Comparison of ENCODE assay signal across 15 cellular contexts in genomic region chr11:99117603-99118002, GRCh38.
"Had no signal": no experiment of that assay in that cellular context is flagged by ENCODE, and none has a peak within 500 bp of the region (broad histone marks: within the 10 kb centered on the region; RNA-seq: fewer than 3 reads in every experiment).

No MANE protein-coding gene starts in this region.

- H3K27ac Mint-ChIP-seq: activated CD8-positive, alpha-beta T cell treated with anti-CD3 and anti-CD28 coated beads for 36 hours; activated naive CD4-positive, alpha-beta T cell treated with anti-CD3 and anti-CD28 coated beads, Interleukin-2, amount 10 ng/mL, durations not matched to agents 7 days and 5 days; activated T-helper 17 cell treated with anti-CD3 and anti-CD28 coated beads, Interleukin-2, amount 50 U/mL, for 72 hours; stimulated activated naive CD8-positive, alpha-beta T cell treated with anti-CD3 and anti-CD28 coated beads, Interleukin-15, Interleukin-2, amounts not matched to agents 100 ng/mL and 50 ng/mL, for 24 hours had no signal

- H3K4me3 ChIP-seq: adrenal gland, heart left ventricle, pancreas, upper lobe of left lung had no signal

- H3K4me1 ChIP-seq: adrenal gland, heart left ventricle, pancreas, upper lobe of left lung had no signal

- H3K4me3 Mint-ChIP-seq: activated CD8-positive, alpha-beta T cell treated with anti-CD3 and anti-CD28 coated beads for 36 hours; activated naive CD4-positive, alpha-beta T cell treated with anti-CD3 and anti-CD28 coated beads, Interleukin-2, amount 10 ng/mL, durations not matched to agents 7 days and 5 days; activated T-helper 17 cell treated with anti-CD3 and anti-CD28 coated beads, Interleukin-2, amount 50 U/mL, for 72 hours; stimulated activated naive CD8-positive, alpha-beta T cell treated with anti-CD3 and anti-CD28 coated beads, Interleukin-15, Interleukin-2, amounts not matched to agents 100 ng/mL and 50 ng/mL, for 24 hours had no signal

- H3K36me3 Mint-ChIP-seq: activated naive CD4-positive, alpha-beta T cell treated with anti-CD3 and anti-CD28 coated beads, Interleukin-2, amount 10 ng/mL, durations not matched to agents 7 days and 5 days had no signal

- H3K4me1 Mint-ChIP-seq: activated naive CD4-positive, alpha-beta T cell treated with anti-CD3 and anti-CD28 coated beads, Interleukin-2, amount 10 ng/mL, durations not matched to agents 7 days and 5 days; activated T-helper 17 cell treated with anti-CD3 and anti-CD28 coated beads, Interleukin-2, amount 50 U/mL, for 72 hours had no signal

- H3K36me3 ChIP-seq: adrenal gland, heart left ventricle, pancreas, upper lobe of left lung had no signal

- FAIRE-seq: frontal cortex, pancreas had no signal

- DNase-seq: activated CD8-positive, alpha-beta memory T cell treated with anti-CD3 and anti-CD28 coated beads, Interleukin-2, amount 50 U/mL, for 48 hours; activated CD8-positive, alpha-beta T cell treated with anti-CD3 and anti-CD28 coated beads for 36 hours; activated naive CD4-positive, alpha-beta T cell treated with anti-CD3 and anti-CD28 coated beads, Interleukin-2, amount 10 ng/mL, durations not matched to agents 7 days and 5 days; adrenal gland; central memory CD4-positive, alpha-beta T cell; cortex of kidney; effector CD8-positive, alpha-beta T cell; heart left ventricle; pancreas; stimulated activated CD4-positive, alpha-beta T cell treated with anti-CD3 and anti-CD28 coated beads, Interleukin-12 subunit alpha, Interleukin-12 subunit beta, amount 100 ng/mL, for 4 hours; stimulated activated CD4-positive, alpha-beta T cell treated with anti-CD3 and anti-CD28 coated beads, Interleukin-4, amount 100 ng/mL, for 1 hour; upper lobe of left lung had no signal

- H3K27me3 Mint-ChIP-seq: activated CD8-positive, alpha-beta T cell treated with anti-CD3 and anti-CD28 coated beads for 36 hours; activated naive CD4-positive, alpha-beta T cell treated with anti-CD3 and anti-CD28 coated beads, Interleukin-2, amount 10 ng/mL, durations not matched to agents 7 days and 5 days; activated T-helper 17 cell treated with anti-CD3 and anti-CD28 coated beads, Interleukin-2, amount 50 U/mL, for 72 hours; stimulated activated naive CD8-positive, alpha-beta T cell treated with anti-CD3 and anti-CD28 coated beads, Interleukin-15, Interleukin-2, amounts not matched to agents 100 ng/mL and 50 ng/mL, for 24 hours had no signal

- H3K27me3 ChIP-seq: adrenal gland, heart left ventricle, pancreas, upper lobe of left lung had no signal

- H3K9me3 ChIP-seq: adrenal gland, pancreas, upper lobe of left lung had no signal

- H3K27ac ChIP-seq: adrenal gland, heart left ventricle, pancreas, upper lobe of left lung had no signal
